In genomic region chr22:45481661-45482060, GRCh38 we compare ENCODE assay signal across 21 cellular contexts.
"Had no signal": no experiment of that assay in that cellular context is flagged by ENCODE, and none has a peak within 500 bp of the region (broad histone marks: within the 10 kb centered on the region; RNA-seq: fewer than 3 reads in every experiment).

No MANE protein-coding gene starts in this region.

- ATAC-seq: esophagus mucosa; gastrocnemius medialis; heart left ventricle; left lobe of liver; mucosa of descending colon; psoas muscle; right cardiac atrium; stimulated activated naive B cell treated with anti-CD40 and anti-IgM and Interleukin-4, amounts not matched to agents 10 μg/mL and 1 μg/mL and 100 μg/mL, for 72 hours had no signal

- H3K4me1 Mint-ChIP-seq: memory B cell; naive B cell; stimulated activated naive B cell treated with anti-CD40 and anti-IgM and Interleukin-4, amounts not matched to agents 10 μg/mL and 1 μg/mL and 100 μg/mL, for 72 hours had no signal

- H3K27ac Mint-ChIP-seq: memory B cell; nephron progenitor cell; stimulated activated naive B cell treated with anti-CD40 and anti-IgM and Interleukin-4, amounts not matched to agents 10 μg/mL and 1 μg/mL and 100 μg/mL, for 72 hours; stimulated activated naive CD8-positive, alpha-beta T cell treated with anti-CD3 and anti-CD28 coated beads, Interleukin-15, Interleukin-2, amounts not matched to agents 100 ng/mL and 50 ng/mL, for 24 hours had no signal

- H3K4me3 Mint-ChIP-seq: memory B cell; naive B cell; nephron progenitor cell; stimulated activated naive B cell treated with anti-CD40 and anti-IgM and Interleukin-4, amounts not matched to agents 10 μg/mL and 1 μg/mL and 100 μg/mL, for 72 hours; stimulated activated naive CD8-positive, alpha-beta T cell treated with anti-CD3 and anti-CD28 coated beads, Interleukin-15, Interleukin-2, amounts not matched to agents 100 ng/mL and 50 ng/mL, for 24 hours had no signal

- DNase-seq: dorsolateral prefrontal cortex; effector CD4-positive, alpha-beta T cell; foreskin fibroblast; gastrocnemius medialis; heart left ventricle; kidney; mucosa of descending colon; naive B cell; nephron progenitor cell; nucleus accumbens; psoas muscle; right cardiac atrium; stimulated activated CD4-positive, alpha-beta T cell treated with anti-CD3 and anti-CD28 coated beads, Interleukin-15, amount 100 ng/mL, for 24 hours; stimulated activated CD4-positive, alpha-beta T cell treated with anti-CD3 and anti-CD28 coated beads, Interleukin-2, amount 100 ng/mL, for 48 hours; stimulated activated naive B cell treated with anti-CD40 and anti-IgM and Interleukin-4, amounts not matched to agents 10 μg/mL and 1 μg/mL and 100 μg/mL, for 72 hours; upper lobe of left lung; uterus had no signal

- H3K36me3 Mint-ChIP-seq: memory B cell; naive B cell; stimulated activated naive B cell treated with anti-CD40 and anti-IgM and Interleukin-4, amounts not matched to agents 10 μg/mL and 1 μg/mL and 100 μg/mL, for 72 hours had no signal
